Comparison of ENCODE assay signal across 1 cellular context in the genomic region with DNA sequence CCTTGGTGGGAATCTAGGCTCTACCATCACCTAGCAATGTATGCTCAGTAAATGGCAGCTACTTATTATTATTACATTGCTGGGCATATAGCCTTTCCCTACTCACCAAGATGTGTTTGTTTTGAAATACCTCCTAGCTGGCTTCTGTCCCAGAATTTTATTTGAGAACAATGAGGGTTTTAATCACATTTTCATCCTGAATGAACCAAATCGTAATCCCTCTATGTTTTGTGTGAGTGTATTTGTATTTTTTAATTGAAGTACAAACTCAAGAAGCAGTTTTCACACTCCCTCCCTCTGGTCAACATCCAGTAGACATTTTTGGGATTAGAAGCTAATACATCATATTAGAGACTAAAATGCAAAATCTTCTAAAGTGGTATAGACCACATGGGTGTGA.
TF ChIP-seq lines count a peak whose summit lies in the region.

No MANE protein-coding gene starts in this region.

TF ChIP-seq in GM23338, 12 proteins besides CTCF, POLR2A, EP300 and RAD21 (continued from another document):
- TF ChIP-seq, protein P1, sequence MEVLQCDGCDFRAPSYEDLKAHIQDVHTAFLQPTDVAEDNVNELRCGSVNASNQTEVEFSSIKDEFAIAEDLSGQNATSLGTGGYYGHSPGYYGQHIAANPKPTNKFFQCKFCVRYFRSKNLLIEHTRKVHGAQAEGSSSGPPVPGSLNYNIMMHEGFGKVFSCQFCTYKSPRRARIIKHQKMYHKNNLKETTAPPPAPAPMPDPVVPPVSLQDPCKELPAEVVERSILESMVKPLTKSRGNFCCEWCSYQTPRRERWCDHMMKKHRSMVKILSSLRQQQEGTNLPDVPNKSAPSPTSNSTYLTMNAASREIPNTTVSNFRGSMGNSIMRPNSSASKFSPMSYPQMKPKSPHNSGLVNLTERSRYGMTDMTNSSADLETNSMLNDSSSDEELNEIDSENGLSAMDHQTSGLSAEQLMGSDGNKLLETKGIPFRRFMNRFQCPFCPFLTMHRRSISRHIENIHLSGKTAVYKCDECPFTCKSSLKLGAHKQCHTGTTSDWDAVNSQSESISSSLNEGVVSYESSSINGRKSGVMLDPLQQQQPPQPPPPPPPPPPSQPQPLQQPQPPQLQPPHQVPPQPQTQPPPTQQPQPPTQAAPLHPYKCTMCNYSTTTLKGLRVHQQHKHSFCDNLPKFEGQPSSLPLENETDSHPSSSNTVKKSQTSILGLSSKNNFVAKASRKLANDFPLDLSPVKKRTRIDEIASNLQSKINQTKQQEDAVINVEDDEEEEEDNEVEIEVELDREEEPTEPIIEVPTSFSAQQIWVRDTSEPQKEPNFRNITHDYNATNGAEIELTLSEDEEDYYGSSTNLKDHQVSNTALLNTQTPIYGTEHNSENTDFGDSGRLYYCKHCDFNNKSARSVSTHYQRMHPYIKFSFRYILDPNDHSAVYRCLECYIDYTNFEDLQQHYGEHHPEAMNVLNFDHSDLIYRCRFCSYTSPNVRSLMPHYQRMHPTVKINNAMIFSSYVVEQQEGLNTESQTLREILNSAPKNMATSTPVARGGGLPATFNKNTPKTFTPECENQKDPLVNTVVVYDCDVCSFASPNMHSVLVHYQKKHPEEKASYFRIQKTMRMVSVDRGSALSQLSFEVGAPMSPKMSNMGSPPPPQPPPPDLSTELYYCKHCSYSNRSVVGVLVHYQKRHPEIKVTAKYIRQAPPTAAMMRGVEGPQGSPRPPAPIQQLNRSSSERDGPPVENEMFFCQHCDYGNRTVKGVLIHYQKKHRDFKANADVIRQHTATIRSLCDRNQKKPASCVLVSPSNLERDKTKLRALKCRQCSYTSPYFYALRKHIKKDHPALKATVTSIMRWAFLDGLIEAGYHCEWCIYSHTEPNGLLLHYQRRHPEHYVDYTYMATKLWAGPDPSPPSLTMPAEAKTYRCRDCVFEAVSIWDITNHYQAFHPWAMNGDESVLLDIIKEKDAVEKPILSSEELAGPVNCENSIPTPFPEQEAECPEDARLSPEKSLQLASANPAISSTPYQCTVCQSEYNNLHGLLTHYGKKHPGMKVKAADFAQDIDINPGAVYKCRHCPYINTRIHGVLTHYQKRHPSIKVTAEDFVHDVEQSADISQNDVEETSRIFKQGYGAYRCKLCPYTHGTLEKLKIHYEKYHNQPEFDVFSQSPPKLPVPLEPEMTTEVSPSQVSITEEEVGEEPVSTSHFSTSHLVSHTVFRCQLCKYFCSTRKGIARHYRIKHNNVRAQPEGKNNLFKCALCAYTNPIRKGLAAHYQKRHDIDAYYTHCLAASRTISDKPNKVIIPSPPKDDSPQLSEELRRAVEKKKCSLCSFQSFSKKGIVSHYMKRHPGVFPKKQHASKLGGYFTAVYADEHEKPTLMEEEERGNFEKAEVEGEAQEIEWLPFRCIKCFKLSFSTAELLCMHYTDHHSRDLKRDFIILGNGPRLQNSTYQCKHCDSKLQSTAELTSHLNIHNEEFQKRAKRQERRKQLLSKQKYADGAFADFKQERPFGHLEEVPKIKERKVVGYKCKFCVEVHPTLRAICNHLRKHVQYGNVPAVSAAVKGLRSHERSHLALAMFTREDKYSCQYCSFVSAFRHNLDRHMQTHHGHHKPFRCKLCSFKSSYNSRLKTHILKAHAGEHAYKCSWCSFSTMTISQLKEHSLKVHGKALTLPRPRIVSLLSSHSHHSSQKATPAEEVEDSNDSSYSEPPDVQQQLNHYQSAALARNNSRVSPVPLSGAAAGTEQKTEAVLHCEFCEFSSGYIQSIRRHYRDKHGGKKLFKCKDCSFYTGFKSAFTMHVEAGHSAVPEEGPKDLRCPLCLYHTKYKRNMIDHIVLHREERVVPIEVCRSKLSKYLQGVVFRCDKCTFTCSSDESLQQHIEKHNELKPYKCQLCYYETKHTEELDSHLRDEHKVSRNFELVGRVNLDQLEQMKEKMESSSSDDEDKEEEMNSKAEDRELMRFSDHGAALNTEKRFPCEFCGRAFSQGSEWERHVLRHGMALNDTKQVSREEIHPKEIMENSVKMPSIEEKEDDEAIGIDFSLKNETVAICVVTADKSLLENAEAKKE (CRISPR knock-in tag; IDR thresholded peaks at IDR 0.05) = no peak
